ENCODE assay signal across 9 cellular contexts in genomic region chrX:100829730-100830129, GRCh38. TPM values are rescaled to one million over a fixed set of nuclear protein-coding genes. Genes with fewer than 3 reads are reported as not detected.
DNase-seq lines count a peak whose midpoint lies in the region; ATAC-seq and TF ChIP-seq lines count a peak whose summit lies in the region.
"Had no signal": no experiment of that assay in that cellular context is flagged by ENCODE, and none has a peak within 500 bp of the region (broad histone marks: within the 10 kb centered on the region; RNA-seq: fewer than 3 reads in every experiment).

No MANE protein-coding gene starts in this region.

- no peak for TF ChIP-seq CTCF in RWPE2 (IDR thresholded peaks at IDR 0.05; ENCODE audit: poor library complexity, severe bottlenecking)

- H3K9me3 ChIP-seq in RWPE2 (ENCODE audit: severe bottlenecking) = no peaks in the 10 kb centered on the region
- H3K9me3 ChIP-seq in SJCRH30 (replicated peaks) = no peaks in the 10 kb centered on the region

- H3K4me3 ChIP-seq in RWPE2 (ENCODE audit: severe bottlenecking) (no peak overlapping the region), SJCRH30 (no peak overlapping the region)

- H3K36me3 ChIP-seq in RWPE2 (ENCODE audit: low read depth) (peaks cover 51% of the 10 kb centered on the region), SJCRH30 (peaks cover 43% of the 10 kb centered on the region)

- H3K27me3 ChIP-seq in RWPE2 (ENCODE audit: insufficient read depth, poor library complexity, severe bottlenecking) (no peaks in the 10 kb centered on the region), SJCRH30 (no peaks in the 10 kb centered on the region)

- DNase-seq in RWPE2 (ENCODE audit: low spot score) (no peak), kidney tubule cell (ENCODE audit: low spot score) (peak; percentile 76), middle frontal gyrus (ENCODE audit: extremely low spot score, low spot score) (no peak), NCI-H82 treated with DMSO at 0.1 percent for 48 hours (lab: John Stamatoyannopoulos, UW; ENCODE audit: unreplicated experiment) (no peak), T1000 (lab: John Stamatoyannopoulos, UW) (no peak), SJCRH30 (no peak)

- H3K27ac ChIP-seq in RWPE2 (ENCODE audit: poor library complexity, severe bottlenecking) (no peak overlapping the region), SJCRH30 (no peak overlapping the region)
- H3K27ac ChIP-seq: KMS-11 had no signal

- H3K4me1 ChIP-seq in RWPE2 (ENCODE audit: insufficient read depth, poor library complexity, severe bottlenecking) = no peaks in the 10 kb centered on the region
- no peaks in the 10 kb centered on the region for H3K4me1 ChIP-seq in SJCRH30

- ATAC-seq in GM18861 (IDR thresholded peaks at IDR 0.05; ENCODE audit: unreplicated experiment) (peak; percentile 84), HG02852 (IDR thresholded peaks at IDR 0.05; ENCODE audit: unreplicated experiment) (peak; percentile 66), RWPE2 (ENCODE audit: low read depth) (peak; percentile 51)

RNA-seq across cellular contexts. Expression of gene CSTF2, which starts 9.5 kb away (rescaled TPM):
- total RNA-seq in SJCRH30 (2014; rRNA removed; shearing (Covaris generic)) = 37.5 and 38.6 TPM in 2 replicates

RNA-seq across cellular contexts. Expression of gene NOX1, which starts 44.4 kb away (rescaled TPM):
- not detected in 2 replicates for total RNA-seq in SJCRH30 (2014; rRNA removed; shearing (Covaris generic))
